ENCODE assay signal across 31 cellular contexts in the genomic region with DNA sequence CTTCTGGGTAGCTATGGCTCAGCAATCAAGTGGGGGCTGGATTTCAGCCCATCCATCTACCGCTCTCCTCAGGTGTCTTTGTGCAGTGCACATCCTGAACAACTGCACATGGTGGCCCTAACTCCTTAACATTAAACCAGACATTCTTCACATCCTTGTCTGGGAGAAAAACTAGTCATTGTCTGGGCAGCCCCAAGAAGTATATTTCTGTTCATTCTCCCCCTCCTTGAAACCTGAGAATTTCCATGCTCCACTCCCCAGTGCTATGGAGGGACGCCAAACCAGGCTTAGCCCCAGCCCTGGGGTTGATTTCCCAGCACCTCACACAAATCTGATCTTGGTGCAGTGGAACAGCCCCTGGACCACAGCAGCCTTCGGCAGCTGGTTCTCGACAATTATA. TPM values are rescaled to one million over a fixed set of nuclear protein-coding genes. Genes with fewer than 3 reads are reported as not detected.
DNase-seq lines count a peak whose midpoint lies in the region; ATAC-seq, FAIRE-seq and TF ChIP-seq lines count a peak whose summit lies in the region.
"Had no signal": no experiment of that assay in that cellular context is flagged by ENCODE, and none has a peak within 500 bp of the region (broad histone marks: within the 10 kb centered on the region; RNA-seq: fewer than 3 reads in every experiment).

No MANE protein-coding gene starts in this region.

- no peaks in the 10 kb centered on the region for H4K20me1 ChIP-seq in K562 (replicated peaks; ENCODE audit: control insufficient read depth, insufficient read depth, low read length)

- CTCF ChIA-PET in MCF 10A (lab: Yijun Ruan, JAX) (interaction anchor here (0.8 kb wide), 1 partner anchor 30 kb away, joined by 3 read pairs; no protein-coding TSS in a partner anchor), K562 (lab: Yijun Ruan, JAX; ENCODE audit: low intra/inter-chr PET ratio) (no interaction called here)

- 7% methylated on average over 4 of the region's 4 CpGs for WGBS in K562 (ENCODE audit: insufficient coverage, low coverage, missing lambda C conversion rate)

- H2AFZ ChIP-seq in K562 (ENCODE audit: low read depth, low read length) = no peak overlapping the region

- H3K4me2 ChIP-seq in K562 (ENCODE audit: insufficient read depth, low read length) = no peak overlapping the region
- H3K4me2 ChIP-seq: smooth muscle cell had no signal

- no peaks in the 10 kb centered on the region for H3K9me1 ChIP-seq in K562 (ENCODE audit: control insufficient read depth, insufficient read depth, low read length)

- no peak for TF ChIP-seq RAD21 in K562 (CRISPR knock-in tag; conservative IDR thresholded peaks at IDR 0.05 in 1 of 2, IDR thresholded peaks at IDR 0.05 in 1 of 2)

- POLR2A ChIA-PET in MCF 10A (lab: Yijun Ruan, JAX) = interaction anchor here (0.7 kb wide), 1 partner anchor 10 kb away, joined by 4 read pairs; no protein-coding TSS in a partner anchor
- POLR2A ChIA-PET in K562 (lab: Yijun Ruan, JAX) = interaction anchor here (0.6 to 1.2 kb wide), 3 partner anchors 8 to 43 kb away, joined by 3 to 5 read pairs (median 4); no protein-coding TSS in a partner anchor

- intact Hi-C loops in MCF 10A (cut with micrococcal nuclease) = no loop called here
- intact Hi-C loops in breast epithelium (cut with DNase I; ENCODE audit: low total_unique reads) = no loop called here
- intact Hi-C loops in K562 (cut with micrococcal nuclease) = no loop called here

- no peak for TF ChIP-seq EP300 in K562 (IDR thresholded peaks at IDR 0.05; ENCODE audit: low read length)

- H3K4me1 Mint-ChIP-seq in MCF 10A (ENCODE audit: insufficient read depth, unreplicated experiment) (peaks cover 15% of the 10 kb centered on the region), memory B cell (peaks cover 24% of the 10 kb centered on the region)

- in situ Hi-C loops in K562 (cut with MboI) = no loop called here

- H3K27ac ChIP-seq in breast epithelium = no peak overlapping the region
- H3K27ac ChIP-seq in K562 (ENCODE audit: extremely low read depth, low read depth, low read length) = no peak overlapping the region
- H3K27ac ChIP-seq: gastroesophageal sphincter, stomach, tibial nerve had no signal

- no peaks in the 10 kb centered on the region for H3K27me3 Mint-ChIP-seq in MCF 10A (ENCODE audit: insufficient read depth, unreplicated experiment)
- H3K27me3 Mint-ChIP-seq in memory B cell = no peaks in the 10 kb centered on the region
- H3K27me3 Mint-ChIP-seq: activated CD4-positive, alpha-beta T cell treated with anti-CD3 and anti-CD28 coated beads for 36 hours had no signal

- H3K36me3 Mint-ChIP-seq in MCF 10A (ENCODE audit: insufficient read depth, unreplicated experiment) (peaks cover under 1% of the 10 kb centered on the region), memory B cell (no peaks in the 10 kb centered on the region)
- H3K36me3 Mint-ChIP-seq: T-cell had no signal

- H3K27ac Mint-ChIP-seq in MCF 10A (ENCODE audit: low read depth, unreplicated experiment) (peak overlapping the region; percentile 32), memory B cell (peak overlapping the region; percentile 46)
- H3K27ac Mint-ChIP-seq: activated CD4-positive, alpha-beta T cell treated with anti-CD3 and anti-CD28 coated beads for 36 hours; T-cell had no signal

- no peak for TF ChIP-seq POLR2A in breast epithelium (IDR thresholded peaks at IDR 0.05)
- no peak for TF ChIP-seq POLR2A in K562 (conservative IDR thresholded peaks at IDR 0.05)

- H3K4me1 ChIP-seq in breast epithelium (no peaks in the 10 kb centered on the region), K562 (replicated peaks in 1 of 2; ENCODE audit: control insufficient read depth in 2 of 2, insufficient read depth in 2 of 2, low read length in 2 of 2) (0 out of 5 replicates have a peak, but pooled peaks cover 0 to 3% of the 10 kb centered on the region in 2 experiments)
- H3K4me1 ChIP-seq: gastroesophageal sphincter, stomach, tibial nerve had no signal

- TF ChIP-seq CTCF in MCF 10A (IDR thresholded peaks at IDR 0.05; ENCODE audit: unreplicated experiment) = no peak
- no peak for TF ChIP-seq CTCF in breast epithelium (IDR thresholded peaks at IDR 0.05)
- TF ChIP-seq CTCF in K562 (IDR thresholded peaks at IDR 0.05 in 2 of 3, conservative IDR thresholded peaks at IDR 0.05 in 1 of 3; ENCODE audit: insufficient read depth in 2 of 3, low read depth in 1 of 3, low read length in 3 of 3) = no peak
- no peak for TF ChIP-seq CTCF in omental fat pad (IDR thresholded peaks at IDR 0.05)

- FAIRE-seq in K562 (lab: Jason Lieb, UNC) = no peak
- peak; percentile 89 for FAIRE-seq in urothelium cell line (lab: Jason Lieb, UNC)
- FAIRE-seq: islet of Langerhans had no signal

- H3K79me2 ChIP-seq in K562 (ENCODE audit: control insufficient read depth, insufficient read depth, low read length) = no peaks in the 10 kb centered on the region

- no peak for ATAC-seq in K562
- no peak for ATAC-seq in memory B cell (ENCODE audit: low read depth)
- ATAC-seq in omental fat pad (ENCODE audit: low FRiP score) = no peak
- ATAC-seq: activated CD4-positive, alpha-beta T cell treated with anti-CD3 and anti-CD28 coated beads for 36 hours; esophagus mucosa; gastroesophageal sphincter; T-cell had no signal

- BruUV-seq in MCF 10A (replicated peaks; lab: Mats Ljungman, UMichigan) (no TSS peak), K562 (replicated peaks; lab: Mats Ljungman, UMichigan) (no TSS peak)

- H3K36me3 ChIP-seq in breast epithelium = no peaks in the 10 kb centered on the region
- no peaks in the 10 kb centered on the region for H3K36me3 ChIP-seq in K562 (ENCODE audit: control insufficient read depth, insufficient read depth, low read length)
- H3K36me3 ChIP-seq: gastroesophageal sphincter, stomach, tibial nerve had no signal

- H3K9me3 Mint-ChIP-seq in MCF 10A (ENCODE audit: unreplicated experiment) (no peaks in the 10 kb centered on the region), memory B cell (no peaks in the 10 kb centered on the region)
- H3K9me3 Mint-ChIP-seq: T-cell had no signal

- DNase-seq in MCF 10A (ENCODE audit: unreplicated experiment) (no peak), breast epithelium (ENCODE audit: low spot score in 2 of 2) (no peak), K562 (ENCODE audit: extremely low read depth in 1 of 4, low spot score in 3 of 4) (no peak), memory B cell (ENCODE audit: low spot score in 2 of 2) (no peak), urothelium cell line (ENCODE audit: low spot score) (no peak), NCI-H345 treated with DMSO at 0.1 percent for 48 hours (lab: John Stamatoyannopoulos, UW; ENCODE audit: unreplicated experiment) (no peak), omental fat pad (ENCODE audit: low spot score) (no peak)
- DNase-seq in stimulated activated CD4-positive, alpha-beta T cell treated with anti-CD3 and anti-CD28 coated beads, Interleukin-4, amount 100 ng/mL, for 1 hour = no peak
- DNase-seq: 8988T; activated CD4-positive, alpha-beta T cell treated with anti-CD3 and anti-CD28 coated beads for 36 hours; activated naive CD4-positive, alpha-beta T cell treated with Interleukin-2 at 50 U/mL for 16 hours; activated T-cell treated with anti-CD3 and anti-CD28 coated beads, Interleukin-2, amount 50 U/mL, for 48 hours; amygdala; DMS79; effector CD8-positive, alpha-beta T cell; hypothalamus; KBM-7; NCI-H1694; NCI-H69; stimulated activated CD4-positive, alpha-beta T cell treated with anti-CD3 and anti-CD28 coated beads, Interleukin-4, amount 100 ng/mL, for 4 hours; stomach; T-cell had no signal

- H3K4me3 Mint-ChIP-seq in MCF 10A (ENCODE audit: unreplicated experiment) (no peak overlapping the region), memory B cell (no peak overlapping the region)
- H3K4me3 Mint-ChIP-seq: activated CD4-positive, alpha-beta T cell treated with anti-CD3 and anti-CD28 coated beads for 36 hours; T-cell had no signal

- H3K4me3 ChIP-seq in breast epithelium = no peak overlapping the region
- H3K4me3 ChIP-seq in K562 = no peak overlapping the region
- H3K4me3 ChIP-seq: gastroesophageal sphincter, lung, smooth muscle cell, stomach, tibial nerve had no signal

- H3K9ac ChIP-seq in K562 (ENCODE audit: insufficient read depth in 1 of 2, low read depth in 2 of 2, low read length in 2 of 2) = no peak overlapping the region

- peaks cover 0 to 4% of the 10 kb centered on the region in 2 donors for H3K27me3 ChIP-seq in breast epithelium
- H3K27me3 ChIP-seq in K562 (ENCODE audit: control insufficient read depth in 2 of 2, insufficient read depth in 2 of 2, low read length in 2 of 2) = peaks cover 6 to 45% of the 10 kb centered on the region in 2 experiments; a peak in 4 of 5 replicates
- H3K27me3 ChIP-seq: tibial nerve had no signal

- H3K9me3 ChIP-seq in breast epithelium = no peaks in the 10 kb centered on the region
- no peaks in the 10 kb centered on the region; the same call in 1 of the 2 replicates for H3K9me3 ChIP-seq in K562 (replicated peaks; ENCODE audit: control insufficient read depth, insufficient read depth, low read depth, low read length)
- H3K9me3 ChIP-seq: gastroesophageal sphincter, stomach had no signal

TF ChIP-seq in K562, 482 proteins besides CTCF, POLR2A, EP300 and RAD21 (continues in another document):
- TF ChIP-seq RBM25 (IDR thresholded peaks at IDR 0.05; ENCODE audit: low read depth, low read length, severe bottlenecking) = peak; percentile 46

RNA-seq across cellular contexts. Expression of a gene that starts 13.4 kb away (rescaled TPM):
- total RNA-seq in MCF 10A (2022) = not detected in 2 replicates
- not detected for total RNA-seq in breast epithelium
- not detected in 2 replicates for total RNA-seq in K562 (2011; cell fraction: chromatin; rRNA removed; ENCODE audit: low replicate concordance)
- not detected in 2 replicates for total RNA-seq in K562 (2011; cell fraction: nucleolus; rRNA removed)
- not detected in 2 replicates for total RNA-seq in K562 (2011; cell fraction: nucleoplasm; rRNA removed)
- not detected in 2 replicates for total RNA-seq in K562 (2014; rRNA removed)
- total RNA-seq in K562 (2014; rRNA removed; fragmentation: Illumina TruSeq; extraction: Trizol) = not detected in 2 replicates
- not detected in 2 replicates for total RNA-seq in K562 (2015; rRNA removed; fragmentation: Illumina TruSeq; extraction: Trizol)
- not detected in 2 replicates for total RNA-seq in K562 (2021)
- not detected in 2 replicates for polyA plus RNA-seq in K562 (2011; rRNA removed)
- not detected in 2 replicates for polyA plus RNA-seq in K562 (2011; cell fraction: cytosol; rRNA removed)
- polyA plus RNA-seq in K562 (2011; cell fraction: nucleus; rRNA removed) = not detected in 2 replicates
- not detected in 2 replicates for polyA plus RNA-seq in K562 (2012)
- not detected in 2 replicates for polyA plus RNA-seq in K562 (2014; fragmentation: Illumina TruSeq; extraction: Trizol)
- not detected for polyA plus RNA-seq in K562 (2014; fragmentation: Nextera tagmentation; extraction: Ambion mirVana)
- not detected in 2 replicates for polyA plus RNA-seq in K562 (2014; rRNA removed)
- polyA minus RNA-seq in K562 (2011; rRNA and poly(A)+ RNA removed) = not detected in 2 replicates
- polyA minus RNA-seq in K562 (2011; cell fraction: cytosol; rRNA and poly(A)+ RNA removed) = not detected in 2 replicates
- not detected in 2 replicates for polyA minus RNA-seq in K562 (2011; cell fraction: nucleus; rRNA and poly(A)+ RNA removed)
- total RNA-seq in omental fat pad = not detected
- total RNA-seq: activated CD4-positive, alpha-beta T cell treated with anti-CD3 and anti-CD28 coated beads for 36 hours; activated CD8-positive, alpha-beta memory T cell treated with anti-CD3 and anti-CD28 coated beads for 36 hours; cerebellum; gastroesophageal sphincter; H4; lung; smooth muscle cell; T-cell; tibial nerve had no signal
- polyA plus RNA-seq: smooth muscle cell had no signal
